22 cellular contexts compared by ENCODE assay signal in the genomic region with DNA sequence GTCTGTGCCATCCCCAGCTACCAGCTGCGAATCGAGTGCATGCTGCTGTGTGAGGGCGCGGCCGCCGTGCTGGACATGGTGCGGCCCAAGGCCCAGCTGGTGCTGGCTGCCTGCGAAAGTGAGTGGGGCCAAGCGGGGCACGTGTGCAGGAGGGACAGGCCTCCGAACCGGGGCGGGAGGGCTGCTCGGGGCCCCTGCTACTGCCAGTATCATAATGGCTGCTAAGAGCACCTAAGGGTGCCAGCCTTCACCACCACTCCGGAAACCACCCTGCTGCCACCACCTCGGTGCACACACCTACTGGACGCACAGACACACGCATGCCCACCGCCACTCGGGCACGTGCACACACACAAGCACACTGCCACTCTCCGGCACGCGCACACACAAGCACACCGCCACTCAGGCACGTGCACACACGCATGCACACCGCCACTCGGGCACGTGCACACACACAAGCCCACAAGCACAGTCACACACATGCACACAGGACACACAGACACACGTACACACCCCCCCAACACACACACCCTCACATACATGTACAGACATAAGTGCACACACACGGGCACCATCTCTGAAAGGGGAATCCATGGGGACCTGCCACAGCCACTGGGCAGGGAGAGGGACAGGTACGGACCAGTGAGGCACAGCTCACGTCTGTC.
"Had no signal": no experiment of that assay in that cellular context is flagged by ENCODE, and none has a peak within 500 bp of the region (broad histone marks: within the 10 kb centered on the region; RNA-seq: fewer than 3 reads in every experiment).

No MANE protein-coding gene starts in this region.

- H3K27ac ChIP-seq: foreskin keratinocyte, hepatocyte, left ventricle myocardium inferior, neutrophil, psoas muscle, spleen had no signal

- H3K4me1 ChIP-seq: foreskin keratinocyte, psoas muscle had no signal

- H3K36me3 Mint-ChIP-seq: naive B cell had no signal

- H3K4me2 ChIP-seq: hepatocyte had no signal

- H3K36me3 ChIP-seq: neutrophil had no signal

- H3K27me3 ChIP-seq: foreskin keratinocyte, hepatocyte, neutrophil, spleen, tibial artery had no signal

- H3K4me3 Mint-ChIP-seq: naive B cell; nephron; stimulated activated memory B cell treated with anti-CD40 and anti-IgM and Interleukin-4, amounts not matched to agents 10 μg/mL and 1 μg/mL and 100 μg/mL, for 72 hours; stimulated activated naive CD8-positive, alpha-beta T cell treated with anti-CD3 and anti-CD28 coated beads, Interleukin-15, Interleukin-2, amounts not matched to agents 100 ng/mL and 50 ng/mL, for 24 hours had no signal

- H3K27me3 Mint-ChIP-seq: naive B cell; stimulated activated memory B cell treated with anti-CD40 and anti-IgM and Interleukin-4, amounts not matched to agents 10 μg/mL and 1 μg/mL and 100 μg/mL, for 72 hours; stimulated activated naive CD8-positive, alpha-beta T cell treated with anti-CD3 and anti-CD28 coated beads, Interleukin-15, Interleukin-2, amounts not matched to agents 100 ng/mL and 50 ng/mL, for 24 hours had no signal

- DNase-seq: effector memory CD4-positive, alpha-beta T cell; foreskin keratinocyte; head of caudate nucleus; kidney; left cardiac atrium; left ventricle myocardium inferior; mesendoderm; naive B cell; psoas muscle; retina; spleen; stimulated activated CD4-positive, alpha-beta T cell treated with anti-CD3 and anti-CD28 coated beads, Interleukin-15, amount 100 ng/mL, for 24 hours; stimulated activated CD4-positive, alpha-beta T cell treated with anti-CD3 and anti-CD28 coated beads, Interleukin-1b, Interleukin-23, amount 100 ng/mL, for 48 hours; stimulated activated CD4-positive, alpha-beta T cell treated with anti-CD3 and anti-CD28 coated beads, Interleukin-4, amount 100 ng/mL, for 24 hours; tibial artery had no signal

- H3K4me3 ChIP-seq: hepatocyte, left ventricle myocardium inferior, lung, psoas muscle, spleen, tibial artery had no signal

- H3K27ac Mint-ChIP-seq: naive B cell; nephron; stimulated activated memory B cell treated with anti-CD40 and anti-IgM and Interleukin-4, amounts not matched to agents 10 μg/mL and 1 μg/mL and 100 μg/mL, for 72 hours; stimulated activated naive CD8-positive, alpha-beta T cell treated with anti-CD3 and anti-CD28 coated beads, Interleukin-15, Interleukin-2, amounts not matched to agents 100 ng/mL and 50 ng/mL, for 24 hours had no signal

- H3K9me3 ChIP-seq: left ventricle myocardium inferior, neutrophil, psoas muscle, spleen, tibial artery had no signal

- H3K79me2 ChIP-seq: hepatocyte had no signal

- H2AFZ ChIP-seq: hepatocyte had no signal

- H3K9me3 Mint-ChIP-seq: naive B cell; nephron; stimulated activated memory B cell treated with anti-CD40 and anti-IgM and Interleukin-4, amounts not matched to agents 10 μg/mL and 1 μg/mL and 100 μg/mL, for 72 hours; stimulated activated naive CD8-positive, alpha-beta T cell treated with anti-CD3 and anti-CD28 coated beads, Interleukin-15, Interleukin-2, amounts not matched to agents 100 ng/mL and 50 ng/mL, for 24 hours had no signal

- ATAC-seq: foreskin keratinocyte; psoas muscle; sciatic nerve; stimulated activated memory B cell treated with anti-CD40 and anti-IgM and Interleukin-4, amounts not matched to agents 10 μg/mL and 1 μg/mL and 100 μg/mL, for 72 hours had no signal

- FAIRE-seq: kidney had no signal
